9 cellular contexts compared by ENCODE assay signal in the genomic region with DNA sequence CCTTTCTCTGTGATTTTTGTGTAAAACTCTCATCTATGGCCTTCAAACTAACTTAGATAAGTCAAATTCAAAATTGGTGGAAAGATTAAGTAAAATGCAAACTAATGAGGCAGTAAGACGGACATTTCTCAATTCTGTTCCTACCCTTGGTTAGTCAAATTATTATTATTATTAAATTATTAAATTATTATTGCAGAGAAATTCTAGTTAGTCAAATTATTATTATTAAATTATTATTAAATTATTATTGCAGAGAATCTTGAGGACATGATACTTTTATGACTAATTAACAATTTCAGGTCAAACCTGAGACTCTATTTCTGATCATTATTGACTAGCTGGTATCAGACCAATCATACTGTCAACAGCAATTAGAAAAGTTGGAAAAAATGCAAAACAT.
"Had no signal": no experiment of that assay in that cellular context is flagged by ENCODE, and none has a peak within 500 bp of the region (broad histone marks: within the 10 kb centered on the region; RNA-seq: fewer than 3 reads in every experiment).

No MANE protein-coding gene starts in this region.

- H3K4me3 Mint-ChIP-seq: GM23338, H9, HFFc6 had no signal

- H3K9me3 Mint-ChIP-seq: GM23338, H9, HFFc6 had no signal

- DNase-seq: GM23248, GOT3, H7, H9, HCEC 1CT, HFFc6 had no signal

- H3K27ac ChIP-seq: GM23248 had no signal

- H3K4me3 ChIP-seq: GM23248, GM23338, HAP-1 had no signal

- ATAC-seq: GM23338, HCT116 had no signal

- H3K27ac Mint-ChIP-seq: GM23338, H9, HFFc6 had no signal

- H3K4me1 ChIP-seq: HAP-1 had no signal

- H3K9me3 ChIP-seq: HAP-1 had no signal

- H3K36me3 ChIP-seq: HAP-1 had no signal
